ENCODE assay signal across 15 cellular contexts in the genomic region with DNA sequence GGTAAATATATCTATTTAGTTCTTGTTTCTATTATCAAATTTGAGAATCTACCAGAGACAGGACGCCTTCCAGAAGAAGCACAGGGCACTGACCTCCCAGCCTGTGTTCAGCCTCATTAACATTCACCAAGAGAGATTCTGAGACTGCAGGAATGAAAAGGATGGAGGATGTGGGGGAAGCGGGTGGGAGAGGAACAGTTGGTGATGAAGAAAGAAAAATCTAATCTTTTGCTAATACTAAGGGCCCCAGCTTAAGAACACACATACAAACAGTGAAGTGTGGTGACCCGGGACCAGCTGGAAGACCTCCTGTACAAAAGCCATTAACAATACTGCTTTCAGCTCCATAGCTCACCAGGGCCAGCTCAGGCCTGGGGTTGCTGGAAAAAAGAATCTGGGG.
"Had no signal": no experiment of that assay in that cellular context is flagged by ENCODE, and none has a peak within 500 bp of the region (broad histone marks: within the 10 kb centered on the region; RNA-seq: fewer than 3 reads in every experiment).

No MANE protein-coding gene starts in this region.

- H3K27ac Mint-ChIP-seq: activated naive CD4-positive, alpha-beta T cell treated with anti-CD3 and anti-CD28 coated beads, Interleukin-2, amount 50 U/mL, for 24 hours; naive B cell had no signal

- H3K36me3 ChIP-seq: left ventricle myocardium inferior, ovary, sigmoid colon, tibial artery had no signal

- H3K9me3 Mint-ChIP-seq: activated naive CD4-positive, alpha-beta T cell treated with anti-CD3 and anti-CD28 coated beads, Interleukin-2, amount 50 U/mL, for 24 hours had no signal

- H3K36me3 Mint-ChIP-seq: activated naive CD4-positive, alpha-beta T cell treated with anti-CD3 and anti-CD28 coated beads, Interleukin-2, amount 50 U/mL, for 24 hours; naive B cell had no signal

- H3K27ac ChIP-seq: epithelial cell of prostate, left ventricle myocardium inferior, ovary, sigmoid colon, tibial artery, VCaP had no signal

- H3K4me1 ChIP-seq: sigmoid colon had no signal

- H3K4me3 ChIP-seq: left ventricle myocardium inferior, ovary, sigmoid colon, tibial artery had no signal

- H3K4me3 Mint-ChIP-seq: activated naive CD4-positive, alpha-beta T cell treated with anti-CD3 and anti-CD28 coated beads, Interleukin-2, amount 50 U/mL, for 24 hours; naive B cell had no signal

- H3K27me3 ChIP-seq: ovary, sigmoid colon, tibial artery had no signal

- DNase-seq: activated CD4-positive, alpha-beta T cell treated with anti-CD3 and anti-CD28 coated beads, Interleukin-2, amount 50 U/mL, for 4 hours; activated gamma-delta T cell; glutamatergic neuron; hippocampal formation; left ventricle myocardium inferior; naive B cell; ovary; sigmoid colon; stimulated activated naive CD4-positive, alpha-beta T cell; SW 1271; T-helper 2 cell; tibial artery had no signal

- H3K9me3 ChIP-seq: left ventricle myocardium inferior, ovary, sigmoid colon, tibial artery had no signal

- H3K4me1 Mint-ChIP-seq: activated naive CD4-positive, alpha-beta T cell treated with anti-CD3 and anti-CD28 coated beads, Interleukin-2, amount 50 U/mL, for 24 hours; naive B cell had no signal
